ENCODE assay signal across 1 cellular context in genomic region chr11:61161190-61162091, GRCh38.
TF ChIP-seq lines count a peak whose summit lies in the region.

TSS of gene VPS37C (minus strand) at chr11:61161426. CDS start at chr11:61138829, 22,597 bp downstream.

TF ChIP-seq in GM12878, 131 proteins besides CTCF, POLR2A, EP300 and RAD21 (continued from another document and continues in another):
- no peak for TF ChIP-seq CEBPZ (IDR thresholded peaks at IDR 0.05; ENCODE audit: low read depth, low read length)
- TF ChIP-seq JUND (IDR thresholded peaks at IDR 0.05; ENCODE audit: low read depth, low read length) = no peak
- TF ChIP-seq BCL11A (IDR thresholded peaks at IDR 0.05; ENCODE audit: low read depth, low read length) = 0 out of 2 replicates have a peak, but pooled peaks have one; percentile 16
- peak; percentile 59; the same call in 1 of the 2 replicates for TF ChIP-seq SIN3A (IDR thresholded peaks at IDR 0.05; ENCODE audit: low read depth, low read length)
- TF ChIP-seq, protein P1, sequence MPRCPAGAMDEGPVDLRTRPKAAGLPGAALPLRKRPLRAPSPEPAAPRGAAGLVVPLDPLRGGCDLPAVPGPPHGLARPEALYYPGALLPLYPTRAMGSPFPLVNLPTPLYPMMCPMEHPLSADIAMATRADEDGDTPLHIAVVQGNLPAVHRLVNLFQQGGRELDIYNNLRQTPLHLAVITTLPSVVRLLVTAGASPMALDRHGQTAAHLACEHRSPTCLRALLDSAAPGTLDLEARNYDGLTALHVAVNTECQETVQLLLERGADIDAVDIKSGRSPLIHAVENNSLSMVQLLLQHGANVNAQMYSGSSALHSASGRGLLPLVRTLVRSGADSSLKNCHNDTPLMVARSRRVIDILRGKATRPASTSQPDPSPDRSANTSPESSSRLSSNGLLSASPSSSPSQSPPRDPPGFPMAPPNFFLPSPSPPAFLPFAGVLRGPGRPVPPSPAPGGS (IDR thresholded peaks at IDR 0.05; ENCODE audit: borderline replicate concordance, insufficient read depth, low read depth, low read length, poor library complexity, severe bottlenecking) = peak; percentile 41
- no peak for TF ChIP-seq RBBP5 (conservative IDR thresholded peaks at IDR 0.05)
- no peak for TF ChIP-seq SPI1 (IDR thresholded peaks at IDR 0.05; ENCODE audit: borderline replicate concordance, insufficient read depth, low read depth, low read length)
- no peak for TF ChIP-seq ESRRA (IDR thresholded peaks at IDR 0.05; ENCODE audit: low read length)
- TF ChIP-seq POU2F2 (IDR thresholded peaks at IDR 0.05; ENCODE audit: borderline replicate concordance, low read depth, low read length) = peak; percentile 10; the same call in 2 of the 3 replicates
- TF ChIP-seq ATF7 (IDR thresholded peaks at IDR 0.05; ENCODE audit: low read depth) = peak; percentile 79
- peak; percentile 54 for TF ChIP-seq SMAD1 (IDR thresholded peaks at IDR 0.05; ENCODE audit: low read depth, partially characterized antibody)
- peak; percentile 89 for TF ChIP-seq PAX5 (IDR thresholded peaks at IDR 0.05; ENCODE audit: borderline replicate concordance, low read depth, low read length)
- no peak for TF ChIP-seq KAT2A (conservative IDR thresholded peaks at IDR 0.05; ENCODE audit: control insufficient read depth, low read depth, low read length)
- TF ChIP-seq IKZF1 (conservative IDR thresholded peaks at IDR 0.05) = peak; percentile 94
- TF ChIP-seq NFYA (IDR thresholded peaks at IDR 0.05; ENCODE audit: borderline replicate concordance, low read depth, low read length) = no peak
- TF ChIP-seq TCF12 (IDR thresholded peaks at IDR 0.05; ENCODE audit: low read depth, low read length) = 0 out of 2 replicates have a peak, but pooled peaks have one; percentile 50
- peak; percentile 64; the same call in 1 of the 2 replicates for TF ChIP-seq ELK1 (IDR thresholded peaks at IDR 0.05; ENCODE audit: low read depth, low read length)
- TF ChIP-seq ZNF274 (IDR thresholded peaks at IDR 0.05; ENCODE audit: insufficient read depth, insufficient read length) = no peak
- TF ChIP-seq RB1 (IDR thresholded peaks at IDR 0.05; ENCODE audit: borderline replicate concordance) = peak; percentile 39; the same call in 1 of the 2 replicates
- TF ChIP-seq NR2C2 (IDR thresholded peaks at IDR 0.05; ENCODE audit: borderline replicate concordance, control insufficient read depth, insufficient read length, low read depth) = no peak
- 0 out of 2 replicates have a peak, but pooled peaks have one; percentile 65 for TF ChIP-seq RCOR1 (conservative IDR thresholded peaks at IDR 0.05; ENCODE audit: low read depth, low read length)
- TF ChIP-seq NFIC (IDR thresholded peaks at IDR 0.05; ENCODE audit: low read depth, low read length) = no peak
- TF ChIP-seq STAT3 (IDR thresholded peaks at IDR 0.05; ENCODE audit: low read depth, low read length) = no peak
- TF ChIP-seq FOS (IDR thresholded peaks at IDR 0.05; ENCODE audit: borderline replicate concordance, extremely low read depth, insufficient read length) = peak; percentile 9
- no peak for TF ChIP-seq RFX5 (IDR thresholded peaks at IDR 0.05; ENCODE audit: low read depth, low read length)
- TF ChIP-seq EED (IDR thresholded peaks at IDR 0.05; ENCODE audit: low read depth) = no peak
- TF ChIP-seq FOXM1 (IDR thresholded peaks at IDR 0.05; ENCODE audit: low read depth, low read length) = no peak
- TF ChIP-seq SREBF2 (IDR thresholded peaks at IDR 0.05; ENCODE audit: low read length) = no peak
- TF ChIP-seq CHD4 (IDR thresholded peaks at IDR 0.05) = no peak
- TF ChIP-seq CEBPB (IDR thresholded peaks at IDR 0.05; ENCODE audit: borderline replicate concordance in 1 of 2, low read depth in 2 of 2, low read length in 2 of 2) = no peak
- TF ChIP-seq BACH1 (IDR thresholded peaks at IDR 0.05; ENCODE audit: borderline replicate concordance) = peak; percentile 98
- TF ChIP-seq ZSCAN29 (IDR thresholded peaks at IDR 0.05) = peak; percentile 78; the same call in 1 of the 2 replicates
- peak; percentile 18 for TF ChIP-seq KLF5 (IDR thresholded peaks at IDR 0.05; ENCODE audit: partially characterized antibody)
- TF ChIP-seq MYB (IDR thresholded peaks at IDR 0.05; ENCODE audit: borderline replicate concordance, low read depth, low read length) = no peak
- no peak for TF ChIP-seq E2F4 (IDR thresholded peaks at IDR 0.05; ENCODE audit: low read depth, low read length)
- no peak for TF ChIP-seq IRF4 (IDR thresholded peaks at IDR 0.05; ENCODE audit: low read depth, low read length)
- TF ChIP-seq PRDM15 (CRISPR knock-in tag; IDR thresholded peaks at IDR 0.05) = no peak
- TF ChIP-seq, protein P2, sequence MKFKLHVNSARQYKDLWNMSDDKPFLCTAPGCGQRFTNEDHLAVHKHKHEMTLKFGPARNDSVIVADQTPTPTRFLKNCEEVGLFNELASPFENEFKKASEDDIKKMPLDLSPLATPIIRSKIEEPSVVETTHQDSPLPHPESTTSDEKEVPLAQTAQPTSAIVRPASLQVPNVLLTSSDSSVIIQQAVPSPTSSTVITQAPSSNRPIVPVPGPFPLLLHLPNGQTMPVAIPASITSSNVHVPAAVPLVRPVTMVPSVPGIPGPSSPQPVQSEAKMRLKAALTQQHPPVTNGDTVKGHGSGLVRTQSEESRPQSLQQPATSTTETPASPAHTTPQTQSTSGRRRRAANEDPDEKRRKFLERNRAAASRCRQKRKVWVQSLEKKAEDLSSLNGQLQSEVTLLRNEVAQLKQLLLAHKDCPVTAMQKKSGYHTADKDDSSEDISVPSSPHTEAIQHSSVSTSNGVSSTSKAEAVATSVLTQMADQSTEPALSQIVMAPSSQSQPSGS (IDR thresholded peaks at IDR 0.05; ENCODE audit: low read length) = no peak
- TF ChIP-seq SMAD5 (IDR thresholded peaks at IDR 0.05; ENCODE audit: low read depth) = 0 out of 2 replicates have a peak, but pooled peaks have one; percentile 47
- no peak for TF ChIP-seq ZBED1 (IDR thresholded peaks at IDR 0.05; ENCODE audit: borderline replicate concordance)
- TF ChIP-seq SMC3 (IDR thresholded peaks at IDR 0.05; ENCODE audit: borderline replicate concordance, low read length) = no peak; the same call in 1 of the 2 replicates
- TF ChIP-seq ETV6 (conservative IDR thresholded peaks at IDR 0.05 in 1 of 2, IDR thresholded peaks at IDR 0.05 in 1 of 2; ENCODE audit: borderline replicate concordance in 1 of 2, low read depth in 1 of 2) = no peak
- TF ChIP-seq ZNF207 (IDR thresholded peaks at IDR 0.05; ENCODE audit: borderline replicate concordance) = peak; percentile 93
- no peak for TF ChIP-seq MYC (IDR thresholded peaks at IDR 0.05; ENCODE audit: insufficient read depth, insufficient read length, insufficient replicate concordance, low read length, severe bottlenecking)
- TF ChIP-seq, protein P3, sequence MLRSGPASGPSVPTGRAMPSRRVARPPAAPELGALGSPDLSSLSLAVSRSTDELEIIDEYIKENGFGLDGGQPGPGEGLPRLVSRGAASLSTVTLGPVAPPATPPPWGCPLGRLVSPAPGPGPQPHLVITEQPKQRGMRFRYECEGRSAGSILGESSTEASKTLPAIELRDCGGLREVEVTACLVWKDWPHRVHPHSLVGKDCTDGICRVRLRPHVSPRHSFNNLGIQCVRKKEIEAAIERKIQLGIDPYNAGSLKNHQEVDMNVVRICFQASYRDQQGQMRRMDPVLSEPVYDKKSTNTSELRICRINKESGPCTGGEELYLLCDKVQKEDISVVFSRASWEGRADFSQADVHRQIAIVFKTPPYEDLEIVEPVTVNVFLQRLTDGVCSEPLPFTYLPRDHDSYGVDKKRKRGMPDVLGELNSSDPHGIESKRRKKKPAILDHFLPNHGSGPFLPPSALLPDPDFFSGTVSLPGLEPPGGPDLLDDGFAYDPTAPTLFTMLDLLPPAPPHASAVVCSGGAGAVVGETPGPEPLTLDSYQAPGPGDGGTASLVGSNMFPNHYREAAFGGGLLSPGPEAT (IDR thresholded peaks at IDR 0.05; ENCODE audit: low read depth) = peak; percentile 56
- TF ChIP-seq, protein P4, sequence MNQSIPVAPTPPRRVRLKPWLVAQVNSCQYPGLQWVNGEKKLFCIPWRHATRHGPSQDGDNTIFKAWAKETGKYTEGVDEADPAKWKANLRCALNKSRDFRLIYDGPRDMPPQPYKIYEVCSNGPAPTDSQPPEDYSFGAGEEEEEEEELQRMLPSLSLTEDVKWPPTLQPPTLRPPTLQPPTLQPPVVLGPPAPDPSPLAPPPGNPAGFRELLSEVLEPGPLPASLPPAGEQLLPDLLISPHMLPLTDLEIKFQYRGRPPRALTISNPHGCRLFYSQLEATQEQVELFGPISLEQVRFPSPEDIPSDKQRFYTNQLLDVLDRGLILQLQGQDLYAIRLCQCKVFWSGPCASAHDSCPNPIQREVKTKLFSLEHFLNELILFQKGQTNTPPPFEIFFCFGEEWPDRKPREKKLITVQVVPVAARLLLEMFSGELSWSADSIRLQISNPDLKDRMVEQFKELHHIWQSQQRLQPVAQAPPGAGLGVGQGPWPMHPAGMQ (IDR thresholded peaks at IDR 0.05; ENCODE audit: borderline replicate concordance) = peak; percentile 82
- TF ChIP-seq CBX5 (IDR thresholded peaks at IDR 0.05; ENCODE audit: low read depth) = no peak
- TF ChIP-seq HCFC1 (IDR thresholded peaks at IDR 0.05; ENCODE audit: low read length) = peak; percentile 13
- no peak for TF ChIP-seq NFXL1 (IDR thresholded peaks at IDR 0.05; ENCODE audit: borderline replicate concordance)
- 0 out of 2 replicates have a peak, but pooled peaks have one; percentile 43 for TF ChIP-seq MXI1 (IDR thresholded peaks at IDR 0.05; ENCODE audit: low read depth, low read length)
- no peak for TF ChIP-seq YBX1 (IDR thresholded peaks at IDR 0.05)
- no peak for TF ChIP-seq CBX3 (IDR thresholded peaks at IDR 0.05; ENCODE audit: borderline replicate concordance, low read depth)
- peak; percentile 51; the same call in 1 of the 2 replicates for TF ChIP-seq CHD2 (IDR thresholded peaks at IDR 0.05; ENCODE audit: borderline replicate concordance, low read depth, low read length)
